In genomic region chr18:49685231-49685942, GRCh38 we compare ENCODE assay signal across 1 cellular context.
TF ChIP-seq lines count a peak whose summit lies in the region.

No MANE protein-coding gene starts in this region.

TF ChIP-seq in IMR-90, 13 proteins besides CTCF, POLR2A, EP300 and RAD21:
- TF ChIP-seq CHD1 (IDR thresholded peaks at IDR 0.05; ENCODE audit: low read depth, low read length), result no peak
